In genomic region chr19:54653181-54653809, GRCh38 we compare ENCODE assay signal across 10 cellular contexts. TPM values are rescaled to one million over a fixed set of nuclear protein-coding genes. Genes with fewer than 3 reads are reported as not detected.
DNase-seq lines count a peak whose midpoint lies in the region; ATAC-seq and TF ChIP-seq lines count a peak whose summit lies in the region.
"Had no signal": no experiment of that assay in that cellular context is flagged by ENCODE, and none has a peak within 500 bp of the region (broad histone marks: within the 10 kb centered on the region; RNA-seq: fewer than 3 reads in every experiment).

No MANE protein-coding gene starts in this region.

- H3K27ac ChIP-seq in DOHH2 (ENCODE audit: low read depth, low read length) (no peak overlapping the region), VCaP (no peak overlapping the region), left lung (no peak overlapping the region), neuronal stem cell (replicated peaks; ENCODE audit: low read length) (no peak overlapping the region), substantia nigra (ENCODE audit: low read depth, low read length, poor library complexity, severe bottlenecking) (no peak overlapping the region)
- H3K27ac ChIP-seq: SJSA1 had no signal

- no peak overlapping the region for H3K23ac ChIP-seq in neuronal stem cell (ENCODE audit: low read depth, low read length, poor library complexity)

- no peak overlapping the region for H2BK5ac ChIP-seq in neuronal stem cell (ENCODE audit: low read length)

- CTCF ChIA-PET in activated CD4-positive, alpha-beta T cell treated with anti-CD3 and anti-CD28 coated beads for 36 hours (lab: Charles Lee): interaction anchor here (0.8 to 5.2 kb wide), 9 partner anchors 14 to 471 kb away, joined by 3 to 50 read pairs (median 4); no protein-coding TSS in a partner anchor

- no peaks in the 10 kb centered on the region for H3K79me1 ChIP-seq in neuronal stem cell (ENCODE audit: low read depth, low read length)

- no peak overlapping the region for H3K4me2 ChIP-seq in DOHH2 (ENCODE audit: low read length)
- no peak overlapping the region for H3K4me2 ChIP-seq in neuronal stem cell (ENCODE audit: insufficient read depth, low read length, poor library complexity, severe bottlenecking)

- POLR2A ChIA-PET in activated CD4-positive, alpha-beta T cell treated with anti-CD3 and anti-CD28 coated beads for 36 hours (lab: Charles Lee): no interaction called here

- H3K4me1 ChIP-seq in DOHH2 (ENCODE audit: control insufficient read depth, low read length) (peaks cover 28% of the 10 kb centered on the region), left lung (no peaks in the 10 kb centered on the region), neuronal stem cell (ENCODE audit: control insufficient read depth in 2 of 2, insufficient read depth in 1 of 2, low read depth in 1 of 2, low read length in 2 of 2) (no peaks in the 10 kb centered on the region)
- H3K4me1 ChIP-seq: SJSA1 had no signal

- no peak overlapping the region for H2BK120ac ChIP-seq in neuronal stem cell (ENCODE audit: low read depth, low read length)

- H3K36me3 Mint-ChIP-seq in activated CD4-positive, alpha-beta T cell treated with anti-CD3 and anti-CD28 coated beads for 36 hours (ENCODE audit: low read depth): no peaks in the 10 kb centered on the region

- peaks cover 4% of the 10 kb centered on the region; the same call in 1 of the 2 replicates for H4K20me1 ChIP-seq in DOHH2 (ENCODE audit: control insufficient read depth, insufficient read depth, low read depth, low read length)

- peaks cover 5% of the 10 kb centered on the region; the same call in 1 of the 2 replicates for H3K27me3 ChIP-seq in DOHH2 (ENCODE audit: control insufficient read depth, low read length)
- H3K27me3 ChIP-seq in left lung: peaks cover 0 to 8% of the 10 kb centered on the region in 2 donors
- H3K27me3 ChIP-seq in neuronal stem cell (ENCODE audit: control insufficient read depth in 3 of 3, insufficient read depth in 3 of 3, low read depth in 1 of 3, low read length in 3 of 3): peaks cover 0 to 3% (median 0%) of the 10 kb centered on the region in 3 experiments

- no CpG with 5 or more reads among the region's 6 CpGs for WGBS in neuronal stem cell (ENCODE audit: extremely low coverage in 2 of 2, insufficient read length in 2 of 2, insufficient replicate concordance in 1 of 2), 2 donors

- ATAC-seq in left lung: peak; percentile 49
- ATAC-seq in activated CD4-positive, alpha-beta T cell treated with anti-CD3 and anti-CD28 coated beads for 36 hours: no peak
- ATAC-seq in GM21528 (IDR thresholded peaks at IDR 0.05; ENCODE audit: low FRiP score, unreplicated experiment): no peak

- H3K36me3 ChIP-seq in DOHH2 (ENCODE audit: control insufficient read depth, low read length) (no peaks in the 10 kb centered on the region), left lung (no peaks in the 10 kb centered on the region), neuronal stem cell (replicated peaks in 1 of 2; ENCODE audit: control insufficient read depth in 2 of 2, insufficient read depth in 2 of 2, low read length in 2 of 2) (no peaks in the 10 kb centered on the region)
- H3K36me3 ChIP-seq: SJSA1 had no signal

- intact Hi-C loops in left lung (cut with DNase I): no loop called here
- intact Hi-C loops in activated CD4-positive, alpha-beta T cell treated with anti-CD3 and anti-CD28 coated beads for 36 hours (cut with DNase I, micrococcal nuclease): loop anchor here in 1 of 2 experiments (5.0 kb wide), 1 partner anchor 509 kb away; no protein-coding TSS in a partner anchor

- H3F3A ChIP-seq in DOHH2 (ENCODE audit: control insufficient read depth, insufficient read depth): no peaks in the 10 kb centered on the region

- no peak overlapping the region for H2AK5ac ChIP-seq in neuronal stem cell (ENCODE audit: low read depth, low read length)

- no peaks in the 10 kb centered on the region for H3K9me3 Mint-ChIP-seq in activated CD4-positive, alpha-beta T cell treated with anti-CD3 and anti-CD28 coated beads for 36 hours (ENCODE audit: low read depth)

- DNase-seq in Jurkat, Clone E6-1 (ENCODE audit: low read depth, low spot score): peak; percentile 35
- no peak for DNase-seq in left lung
- no peak for DNase-seq in neuronal stem cell (ENCODE audit: low spot score)
- DNase-seq in activated CD4-positive, alpha-beta T cell treated with anti-CD3 and anti-CD28 coated beads for 36 hours: no peak
- no peak for DNase-seq in substantia nigra (lab: John Stamatoyannopoulos, UW)

- H3K14ac ChIP-seq in neuronal stem cell (ENCODE audit: low read length): no peak overlapping the region

- H4K8ac ChIP-seq in neuronal stem cell (ENCODE audit: low read depth, low read length): no peak overlapping the region

- H3K27me3 Mint-ChIP-seq in activated CD4-positive, alpha-beta T cell treated with anti-CD3 and anti-CD28 coated beads for 36 hours: peaks cover 8% of the 10 kb centered on the region

- H2BK15ac ChIP-seq in neuronal stem cell (ENCODE audit: low read length): no peak overlapping the region

- H3K79me2 ChIP-seq in DOHH2 (ENCODE audit: control insufficient read depth, low read length): no peaks in the 10 kb centered on the region

- no peak overlapping the region for H3K18ac ChIP-seq in neuronal stem cell (ENCODE audit: low read length)

- no peak overlapping the region for H3K9ac ChIP-seq in neuronal stem cell (ENCODE audit: low read depth, low read length, poor library complexity)

- H3K27ac Mint-ChIP-seq in activated CD4-positive, alpha-beta T cell treated with anti-CD3 and anti-CD28 coated beads for 36 hours: no peak overlapping the region

- H3K4me3 Mint-ChIP-seq in activated CD4-positive, alpha-beta T cell treated with anti-CD3 and anti-CD28 coated beads for 36 hours: no peak overlapping the region

- H3K4me1 Mint-ChIP-seq in activated CD4-positive, alpha-beta T cell treated with anti-CD3 and anti-CD28 coated beads for 36 hours: no peaks in the 10 kb centered on the region

- TF ChIP-seq CTCF in DOHH2 (IDR thresholded peaks at IDR 0.05; ENCODE audit: low read depth, low read length, poor library complexity, severe bottlenecking) (peak; percentile 58), VCaP (conservative IDR thresholded peaks at IDR 0.05) (peak; percentile 87), left lung (IDR thresholded peaks at IDR 0.05) (peak; percentile 29 to 44)

- no peak overlapping the region for H4K91ac ChIP-seq in neuronal stem cell (ENCODE audit: low read depth, low read length, poor library complexity)

- no peak overlapping the region for H2BK12ac ChIP-seq in neuronal stem cell (ENCODE audit: low read length)

- H3K9me3 ChIP-seq in DOHH2 (ENCODE audit: control insufficient read depth, insufficient read depth, low read length) (no peaks in the 10 kb centered on the region), left lung (no peaks in the 10 kb centered on the region), neuronal stem cell (replicated peaks in 1 of 2; ENCODE audit: control insufficient read depth in 2 of 2, insufficient read depth in 1 of 2, low read depth in 1 of 2, low read length in 2 of 2) (peaks cover 0 to 30% of the 10 kb centered on the region in 2 donors)
- H3K9me3 ChIP-seq: SJSA1 had no signal

- no peak overlapping the region for H3K4me3 ChIP-seq in DOHH2 (ENCODE audit: low read length)
- no peak overlapping the region for H3K4me3 ChIP-seq in Jurkat, Clone E6-1 (ENCODE audit: low read length)
- no peak overlapping the region for H3K4me3 ChIP-seq in left lung
- peak overlapping the region in 1 of 2 donors; percentile 16 for H3K4me3 ChIP-seq in neuronal stem cell (ENCODE audit: low read length in 2 of 2)
- H3K4me3 ChIP-seq: SJSA1 had no signal

- H2AFZ ChIP-seq in neuronal stem cell (ENCODE audit: low read length): no peak overlapping the region

- no peaks in the 10 kb centered on the region for H3K9me2 ChIP-seq in DOHH2 (replicated peaks; ENCODE audit: control insufficient read depth, low read length)

- no peak overlapping the region for H3K4ac ChIP-seq in neuronal stem cell (ENCODE audit: low read length)

RNA-seq across cellular contexts. Expression of gene LILRB4, which starts 9.5 kb away (rescaled TPM):
- polyA plus RNA-seq in Jurkat, Clone E6-1 (2012; ENCODE audit: insufficient read depth, insufficient read length): not detected
- total RNA-seq in left lung: 10 to 100 TPM; 16.5 to 44.4 TPM
- not detected for polyA plus RNA-seq in neuronal stem cell (2013, experiment 1 of 2)
- polyA plus RNA-seq in neuronal stem cell (2013, experiment 2 of 2): not detected
- total RNA-seq in activated CD4-positive, alpha-beta T cell treated with anti-CD3 and anti-CD28 coated beads for 36 hours: not detected
- total RNA-seq: SJSA1 had no signal
- polyA plus RNA-seq: neural cell had no signal

RNA-seq across cellular contexts. Expression of gene LILRB1, which starts 23.0 kb away (rescaled TPM):
- not detected for polyA plus RNA-seq in Jurkat, Clone E6-1 (2012; ENCODE audit: insufficient read depth, insufficient read length)
- total RNA-seq in left lung: 10 to 100 TPM; 10.9 to 47.3 TPM
- not detected for polyA plus RNA-seq in neuronal stem cell (2013, experiment 1 of 2)
- polyA plus RNA-seq in neuronal stem cell (2013, experiment 2 of 2): not detected
- not detected for total RNA-seq in activated CD4-positive, alpha-beta T cell treated with anti-CD3 and anti-CD28 coated beads for 36 hours
- total RNA-seq: SJSA1 had no signal
- polyA plus RNA-seq: neural cell had no signal

RNA-seq across cellular contexts. Expression of gene LILRA1, which starts 59.9 kb away (rescaled TPM):
- polyA plus RNA-seq in Jurkat, Clone E6-1 (2012; ENCODE audit: insufficient read depth, insufficient read length): not detected
- 10 to 100 TPM in 1 of 2 donors, 1 to 10 TPM in 1; 1.8 to 13.5 TPM for total RNA-seq in left lung
- polyA plus RNA-seq in neuronal stem cell (2013, experiment 1 of 2): not detected
- polyA plus RNA-seq in neuronal stem cell (2013, experiment 2 of 2): not detected
- total RNA-seq in activated CD4-positive, alpha-beta T cell treated with anti-CD3 and anti-CD28 coated beads for 36 hours: not detected
- total RNA-seq: SJSA1 had no signal
- polyA plus RNA-seq: neural cell had no signal

Comparison
In these comparisons a context has a peak if more than half of its experiments do, and no peak if none do; other contexts are left out.
1. CTCF ChIP-seq: peak in every context shown above with its lines; median percentile 87 in VCaP; 58 in DOHH2; 36 in left lung.
2. RNA of gene LILRB4, which starts 9.5 kb away (total RNA-seq): 16.5 to 44.4 TPM in left lung; not detected in activated CD4-positive, alpha-beta T cell treated with anti-CD3 and anti-CD28 coated beads for 36 hours; every median in the first group is over 10 times any median in the second.
3. RNA of gene LILRB1, which starts 23.0 kb away (total RNA-seq): 10.9 to 47.3 TPM in left lung; not detected in activated CD4-positive, alpha-beta T cell treated with anti-CD3 and anti-CD28 coated beads for 36 hours; every median in the first group is over 10 times any median in the second.